In genomic region chr2:157194097-157194688, GRCh38 we compare ENCODE assay signal across 8 cellular contexts.
A peak's percentile ranks its signal among the peaks of the same experiment; 100 is the strongest.
DNase-seq lines count a peak whose midpoint lies in the region; ATAC-seq, FAIRE-seq and TF ChIP-seq lines count a peak whose summit lies in the region.

No MANE protein-coding gene starts in this region.

- H3K79me2 ChIP-seq in H1 (ENCODE audit: control insufficient read depth in 1 of 2, insufficient read depth in 2 of 2, low read length in 2 of 2): no peaks in the 10 kb centered on the region

- intact Hi-C loops in activated naive CD4-positive, alpha-beta T cell treated with anti-CD3 and anti-CD28 coated beads for 36 hours (cut with micrococcal nuclease): loop anchor here (2.0 to 5.0 kb wide), 7 partner anchors 137 to 1825 kb away; partner anchors contain the start of gene NR4A2
- intact Hi-C loops in mucosa of descending colon (cut with DNase I, micrococcal nuclease): loop anchor here in 1 of 2 donors (10.0 kb wide), 2 partner anchors 299 to 1819 kb away; no protein-coding TSS in a partner anchor

- peak; percentile 36 for FAIRE-seq in H1 (lab: Jason Lieb, UNC)

- TF ChIP-seq CTCF in H1 (IDR thresholded peaks at IDR 0.05; ENCODE audit: control extremely low read depth in 1 of 3, insufficient read depth in 1 of 3, low read depth in 1 of 3, low read length in 3 of 3) (peak in 2 of 3 experiments; percentile 50 to 55; a peak in 2 of 4 replicates), mucosa of descending colon (IDR thresholded peaks at IDR 0.05) (peak; percentile 27)

- no peak for TF ChIP-seq POLR2A in H1 (IDR thresholded peaks at IDR 0.05; ENCODE audit: control extremely low read depth in 1 of 2, low read depth in 2 of 2, low read length in 2 of 2)

- no peaks in the 10 kb centered on the region for H3K4me1 Mint-ChIP-seq in activated naive CD4-positive, alpha-beta T cell treated with anti-CD3 and anti-CD28 coated beads for 36 hours (ENCODE audit: low read depth)

- peak; percentile 35 for DNase-seq in activated naive CD4-positive, alpha-beta T cell treated with anti-CD3 and anti-CD28 coated beads for 36 hours
- DNase-seq in activated naive CD4-positive, alpha-beta T cell (lab: John Stamatoyannopoulos, UW): no peak
- peak; percentile 20 for DNase-seq in HuH-7 (ENCODE audit: low spot score)
- DNase-seq in RKO (ENCODE audit: low spot score): peak; percentile 70
- no peak for DNase-seq in H1 (ENCODE audit: low read depth in 1 of 2, low spot score in 2 of 2)
- DNase-seq in mucosa of descending colon: peak in 1 of 3 donors; percentile 49
- DNase-seq in ecto neural progenitor cell (ENCODE audit: low spot score): no peak

- TF ChIP-seq RAD21 in H1 (IDR thresholded peaks at IDR 0.05 in 1 of 2, conservative IDR thresholded peaks at IDR 0.05 in 1 of 2; ENCODE audit: low read depth in 2 of 2, low read length in 2 of 2): peak; percentile 84 to 86

- no peaks in the 10 kb centered on the region for H3K9me3 Mint-ChIP-seq in activated naive CD4-positive, alpha-beta T cell treated with anti-CD3 and anti-CD28 coated beads for 36 hours

- H4K5ac ChIP-seq in H1 (ENCODE audit: insufficient read length, low read depth, low read length): no peak overlapping the region

- H3K9me3 ChIP-seq in H1 (ENCODE audit: insufficient read depth in 2 of 2, low read depth in 1 of 2, low read length in 1 of 2) (no peaks in the 10 kb centered on the region), mucosa of descending colon (no peaks in the 10 kb centered on the region)

- H3K23me2 ChIP-seq in H1 (ENCODE audit: low read depth, low read length): no peaks in the 10 kb centered on the region

- H2BK5ac ChIP-seq in H1 (ENCODE audit: low read depth, low read length): no peak overlapping the region

- no peak overlapping the region for H3K4me2 ChIP-seq in H1 (ENCODE audit: insufficient read depth in 1 of 2, low read depth in 2 of 2, low read length in 2 of 2)

- no peaks in the 10 kb centered on the region for H4K20me1 ChIP-seq in H1 (replicated peaks in 1 of 2; ENCODE audit: control insufficient read depth in 1 of 2, insufficient read depth in 2 of 2, low read length in 2 of 2)

- H3K36me3 Mint-ChIP-seq in activated naive CD4-positive, alpha-beta T cell treated with anti-CD3 and anti-CD28 coated beads for 36 hours (ENCODE audit: low read depth): no peaks in the 10 kb centered on the region

- no peaks in the 10 kb centered on the region for H3K36me3 ChIP-seq in H1 (ENCODE audit: control insufficient read depth in 2 of 4, insufficient read depth in 4 of 4, low read length in 3 of 4)
- no peaks in the 10 kb centered on the region for H3K36me3 ChIP-seq in mucosa of descending colon (ENCODE audit: low read depth)

- no peak overlapping the region for H2AFZ ChIP-seq in H1 (ENCODE audit: low read length)

- H3K9ac ChIP-seq in H1 (replicated peaks in 1 of 4; ENCODE audit: extremely low read depth in 1 of 4, low read depth in 3 of 4, low read length in 3 of 4): no peak overlapping the region

- H2BK12ac ChIP-seq in H1 (ENCODE audit: low read depth, low read length): no peak overlapping the region

- H4K91ac ChIP-seq in H1 (replicated peaks; ENCODE audit: insufficient read length, low read length): no peak overlapping the region

- no peak overlapping the region for H3K23ac ChIP-seq in H1 (ENCODE audit: insufficient read length)

- H3K18ac ChIP-seq in H1 (ENCODE audit: extremely low read depth, low read length): no peak overlapping the region

- no peak overlapping the region for H3K4me3 Mint-ChIP-seq in activated naive CD4-positive, alpha-beta T cell treated with anti-CD3 and anti-CD28 coated beads for 36 hours

- peak; percentile 62 for ATAC-seq in GM21529 (IDR thresholded peaks at IDR 0.05; ENCODE audit: unreplicated experiment)
- ATAC-seq in mucosa of descending colon: peak; percentile 68

- H2BK15ac ChIP-seq in H1 (ENCODE audit: low read length): no peak overlapping the region

- H3K4me3 ChIP-seq in H1 (ENCODE audit: extremely low read depth in 1 of 4, insufficient read depth in 2 of 4, low read depth in 3 of 4, low read length in 4 of 4): no peak overlapping the region
- H3K4me3 ChIP-seq in mucosa of descending colon: no peak overlapping the region

- no peak overlapping the region for H3K4ac ChIP-seq in H1 (replicated peaks; ENCODE audit: insufficient read length, low read depth, low read length)

- TF ChIP-seq EP300 in H1 (IDR thresholded peaks at IDR 0.05; ENCODE audit: borderline replicate concordance in 1 of 2, low read depth in 2 of 2, low read length in 2 of 2): no peak

- no peak overlapping the region for H3K27ac Mint-ChIP-seq in activated naive CD4-positive, alpha-beta T cell treated with anti-CD3 and anti-CD28 coated beads for 36 hours

- CTCF ChIA-PET in activated naive CD4-positive, alpha-beta T cell treated with anti-CD3 and anti-CD28 coated beads for 36 hours (lab: Charles Lee): interaction anchor here (0.8 to 1.6 kb wide), 12 partner anchors 11 to 1825 kb away, joined by 3 to 17 read pairs (median 4); no protein-coding TSS in a partner anchor
- CTCF ChIA-PET in H1 (lab: Charles Lee; ENCODE audit: partially characterized antibody): interaction anchor here (0.6 to 2.6 kb wide), 19 partner anchors 10 to 1833 kb away, joined by 3 to 20 read pairs (median 3); no protein-coding TSS in a partner anchor

- H2BK20ac ChIP-seq in H1 (ENCODE audit: low read length): no peak overlapping the region

- no peaks in the 10 kb centered on the region for H3K4me1 ChIP-seq in H1 (replicated peaks in 1 of 4; ENCODE audit: control insufficient read depth in 3 of 4, insufficient read depth in 4 of 4, low read length in 3 of 4)
- no peaks in the 10 kb centered on the region for H3K4me1 ChIP-seq in mucosa of descending colon (ENCODE audit: low read depth)

- H3K14ac ChIP-seq in H1 (ENCODE audit: insufficient read length): no peak overlapping the region

- H4K8ac ChIP-seq in H1 (ENCODE audit: extremely low read depth, insufficient read depth, low read length): no peak overlapping the region

- no peaks in the 10 kb centered on the region for H3K27me3 ChIP-seq in H1 (replicated peaks in 1 of 4; ENCODE audit: control insufficient read depth in 3 of 4, extremely low read depth in 1 of 4, insufficient read depth in 3 of 4, low read length in 3 of 4)

- no peak overlapping the region for H3K27ac ChIP-seq in H1 (ENCODE audit: low read depth, low read length)

- H3K27me3 Mint-ChIP-seq in activated naive CD4-positive, alpha-beta T cell treated with anti-CD3 and anti-CD28 coated beads for 36 hours (ENCODE audit: low read depth): peaks cover 2% of the 10 kb centered on the region

- POLR2A ChIA-PET in H1 (lab: Charles Lee; ENCODE audit: partially characterized antibody): no interaction called here

- no peak overlapping the region for H3K56ac ChIP-seq in H1 (replicated peaks; ENCODE audit: insufficient read length, low read depth, low read length)

- no peak overlapping the region for H2AK5ac ChIP-seq in H1 (ENCODE audit: low read depth, low read length)

- 17% methylated on average over 2 of the region's 2 CpGs; no CpG with 5 or more reads in 1 of the 2 experiments for WGBS in H1 (ENCODE audit: extremely low coverage in 1 of 2, insufficient coverage in 1 of 2, insufficient read length in 1 of 2, insufficient replicate concordance in 2 of 2, low coverage in 1 of 2, low lambda C conversion rate in 2 of 2, missing lambda C conversion rate in 1 of 2), 2 experiments

- H2BK120ac ChIP-seq in H1 (replicated peaks; ENCODE audit: low read depth, low read length): no peak overlapping the region

- no peaks in the 10 kb centered on the region for H3K79me1 ChIP-seq in H1 (ENCODE audit: low read depth, low read length)

TF ChIP-seq in H1, 55 proteins besides CTCF, POLR2A, EP300 and RAD21 (continues in another document):
- TF ChIP-seq RNF2 (IDR thresholded peaks at IDR 0.05; ENCODE audit: borderline replicate concordance, low read depth, low read length, missing control alignments, poor library complexity, severe bottlenecking) (no peak), POU5F1 (IDR thresholded peaks at IDR 0.05; ENCODE audit: low read depth, low read length) (no peak)

Comparison
In these comparisons a context has a peak if more than half of its experiments do, and no peak if none do; other contexts are left out.
1. DNase-seq: peak in activated naive CD4-positive, alpha-beta T cell treated with anti-CD3 and anti-CD28 coated beads for 36 hours (single experiment), HuH-7 (single experiment) and RKO (single experiment); none in activated naive CD4-positive, alpha-beta T cell (0 of 4), H1 (0 of 2) and ecto neural progenitor cell (single experiment).